8 cellular contexts compared by ENCODE assay signal in the genomic region with DNA sequence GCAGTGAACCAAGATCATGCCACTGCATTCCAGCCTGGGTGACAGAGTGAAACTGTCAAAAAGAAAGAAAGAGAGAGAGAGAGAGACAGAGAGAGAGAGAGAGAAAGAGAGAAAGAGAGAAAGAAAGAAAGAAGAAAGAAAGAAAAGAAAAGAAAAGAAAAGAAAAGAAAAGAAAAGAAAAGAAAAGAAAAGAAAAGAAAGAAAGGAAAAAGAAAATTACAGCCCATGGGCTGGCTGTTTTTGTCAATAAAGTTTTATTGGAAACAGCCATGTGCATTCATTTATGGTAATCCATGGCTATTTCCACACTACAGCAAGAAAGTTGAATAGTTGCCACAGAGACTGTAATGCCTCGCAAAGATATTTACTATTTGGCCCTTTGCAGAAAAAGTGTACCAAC.
A peak's percentile ranks its signal among the peaks of the same experiment; 100 is the strongest.
DNase-seq lines count a peak whose midpoint lies in the region; ATAC-seq, FAIRE-seq and TF ChIP-seq lines count a peak whose summit lies in the region.
"Not testable (repeated sequence)": the region's sequence is repeated elsewhere in the genome, so short reads cannot be mapped to it uniquely, and the experiment has no call there.

No MANE protein-coding gene starts in this region.

- peak overlapping the region; percentile 65 for H2BK120ac ChIP-seq in mesenchymal stem cell (ENCODE audit: low read depth, low read length)

- BruUV-seq in Panc1 (replicated peaks; lab: Mats Ljungman, UMichigan); endothelial cell of umbilical vein (replicated peaks; lab: Mats Ljungman, UMichigan): not testable (repeated sequence)

- H3K27me3 Mint-ChIP-seq in activated naive CD4-positive, alpha-beta T cell treated with anti-CD3 and anti-CD28 coated beads for 36 hours (ENCODE audit: low read depth): not testable (repeated sequence)
- peaks cover 32% of the 10 kb centered on the region for H3K27me3 Mint-ChIP-seq in type B pancreatic cell

- not testable (repeated sequence) for TF ChIP-seq POLR2A in A549 (IDR thresholded peaks at IDR 0.05; ENCODE audit: low read length); endothelial cell of umbilical vein (IDR thresholded peaks at IDR 0.05; ENCODE audit: low read depth, low read length)

- peak overlapping the region; percentile 99 for H2BK5ac ChIP-seq in mesenchymal stem cell (ENCODE audit: low read depth, low read length, poor library complexity, severe bottlenecking)

- in situ Hi-C loops in Panc1 (cut with HindIII; ENCODE audit: low pct_unique_long_range_greater_than_20kb, low sequenced_read_pairs): not testable (repeated sequence)

- TF ChIP-seq CTCF in A549 (IDR thresholded peaks at IDR 0.05); HEK293 (tag by site-specific recombination; IDR thresholded peaks at IDR 0.05); Panc1 (IDR thresholded peaks at IDR 0.05); endothelial cell of umbilical vein (IDR thresholded peaks at IDR 0.05; ENCODE audit: extremely low read depth in 1 of 2, insufficient read depth in 1 of 2, low read depth in 1 of 2, low read length in 2 of 2); type B pancreatic cell (conservative IDR thresholded peaks at IDR 0.05): not testable (repeated sequence)

- H2AFZ ChIP-seq in endothelial cell of umbilical vein (ENCODE audit: low read depth, low read length); mesenchymal stem cell (ENCODE audit: low read depth, low read length): not testable (repeated sequence)
- peak overlapping the region; percentile 46 for H2AFZ ChIP-seq in neuron (ENCODE audit: low read depth, low read length)

- not testable (repeated sequence) for TF ChIP-seq EP300 in A549 (IDR thresholded peaks at IDR 0.05)

- intact Hi-C loops in Panc1 (cut with micrococcal nuclease; ENCODE audit: unreplicated experiment): loop anchor here (5.0 kb wide), 1 partner anchor 98 kb away; no protein-coding TSS in a partner anchor
- intact Hi-C loops in activated naive CD4-positive, alpha-beta T cell treated with anti-CD3 and anti-CD28 coated beads for 36 hours (cut with micrococcal nuclease): not testable (repeated sequence)
- intact Hi-C loops in endothelial cell of umbilical vein (cut with micrococcal nuclease): loop anchor here (5.0 kb wide), 1 partner anchor 238 kb away; no protein-coding TSS in a partner anchor

- not testable (repeated sequence) for H3K27me3 ChIP-seq in Panc1 (ENCODE audit: control insufficient read depth, insufficient read depth, low read length); endothelial cell of umbilical vein (ENCODE audit: control insufficient read depth in 2 of 2, insufficient read depth in 2 of 2, low read length in 2 of 2); mesenchymal stem cell (ENCODE audit: control insufficient read depth in 1 of 2, insufficient read depth in 1 of 2, low read length in 2 of 2); neuron (ENCODE audit: insufficient read depth, low read length)

- H3K14ac ChIP-seq in mesenchymal stem cell (ENCODE audit: low read length in 2 of 2): not testable (repeated sequence)

- H4K91ac ChIP-seq in mesenchymal stem cell (ENCODE audit: low read length): not testable (repeated sequence)

- H3K79me2 ChIP-seq in endothelial cell of umbilical vein (ENCODE audit: control insufficient read depth, insufficient read depth, low read length): not testable (repeated sequence)

- H2BK15ac ChIP-seq in mesenchymal stem cell (ENCODE audit: low read depth, poor library complexity, severe bottlenecking): not testable (repeated sequence)

- not testable (repeated sequence) for H3K4me1 Mint-ChIP-seq in activated naive CD4-positive, alpha-beta T cell treated with anti-CD3 and anti-CD28 coated beads for 36 hours (ENCODE audit: low read depth)
- peaks cover 43% of the 10 kb centered on the region for H3K4me1 Mint-ChIP-seq in type B pancreatic cell (ENCODE audit: unreplicated experiment)

- peaks cover 91% of the 10 kb centered on the region for H3K4me1 ChIP-seq in A549
- H3K4me1 ChIP-seq in HEK293 (ENCODE audit: control insufficient read depth, insufficient read depth, low read length): not testable (repeated sequence)
- H3K4me1 ChIP-seq in Panc1 (ENCODE audit: control insufficient read depth, insufficient read depth, low read length): peaks cover 56% of the 10 kb centered on the region
- peaks cover 44% of the 10 kb centered on the region for H3K4me1 ChIP-seq in endothelial cell of umbilical vein (ENCODE audit: control insufficient read depth, extremely low read depth, insufficient read depth, low read length)
- peaks cover 35% of the 10 kb centered on the region for H3K4me1 ChIP-seq in mesenchymal stem cell (ENCODE audit: control insufficient read depth, insufficient read depth, low read depth, low read length)
- H3K4me1 ChIP-seq in neuron (ENCODE audit: insufficient read depth, low read length): peaks cover 16% of the 10 kb centered on the region

- not testable (repeated sequence) for H3K9me3 Mint-ChIP-seq in activated naive CD4-positive, alpha-beta T cell treated with anti-CD3 and anti-CD28 coated beads for 36 hours; type B pancreatic cell

- H4K8ac ChIP-seq in mesenchymal stem cell (ENCODE audit: low read length): not testable (repeated sequence)

- H2BK12ac ChIP-seq in mesenchymal stem cell (ENCODE audit: low read length in 2 of 2): peak overlapping the region in 1 of 2 experiments; percentile 80

- H2AK5ac ChIP-seq in mesenchymal stem cell (ENCODE audit: low read length, severe bottlenecking): peak overlapping the region; percentile 97

- H3K4ac ChIP-seq in mesenchymal stem cell (ENCODE audit: low read depth in 1 of 2, low read length in 2 of 2): peak overlapping the region in 1 of 2 experiments; percentile 92

- not testable (repeated sequence) for H3K4me3 Mint-ChIP-seq in activated naive CD4-positive, alpha-beta T cell treated with anti-CD3 and anti-CD28 coated beads for 36 hours
- peak overlapping the region; percentile 54 for H3K4me3 Mint-ChIP-seq in type B pancreatic cell

- not testable (repeated sequence) for H3K79me1 ChIP-seq in mesenchymal stem cell (replicated peaks; ENCODE audit: low read length, poor library complexity, severe bottlenecking)

- not testable (repeated sequence) for H3K4me3 ChIP-seq in A549; HEK293 (ENCODE audit: low read depth, low read length); Panc1 (ENCODE audit: low read depth in 2 of 2, low read length in 2 of 2); endothelial cell of umbilical vein (replicated peaks in 1 of 3; ENCODE audit: insufficient read depth in 1 of 3, low read depth in 1 of 3, low read length in 3 of 3); mesenchymal stem cell (ENCODE audit: insufficient read depth in 1 of 2, low read depth in 1 of 2, low read length in 2 of 2); neuron (ENCODE audit: low read length)

- H3K9me1 ChIP-seq in endothelial cell of umbilical vein (replicated peaks; ENCODE audit: control insufficient read depth, extremely low read depth, insufficient read depth, low read length): not testable (repeated sequence)

- not testable (repeated sequence) for DNase-seq in A549 (ENCODE audit: low read depth in 1 of 2, low spot score in 1 of 2); Panc1 (ENCODE audit: low read depth, low spot score); activated naive CD4-positive, alpha-beta T cell treated with anti-CD3 and anti-CD28 coated beads for 36 hours; endothelial cell of umbilical vein (ENCODE audit: low read depth, low spot score); mesenchymal stem cell; type B pancreatic cell (ENCODE audit: extremely low spot score, unreplicated experiment)

- not testable (repeated sequence) for H4K20me1 ChIP-seq in endothelial cell of umbilical vein (replicated peaks; ENCODE audit: control insufficient read depth, extremely low read depth, insufficient read depth, low read length)

- dilution Hi-C loops in endothelial cell of umbilical vein (cut with MboI; ENCODE audit: extremely low pct_ligation_motif_present, low sequenced_read_pairs): not testable (repeated sequence)

- not testable (repeated sequence) for TF ChIP-seq RAD21 in A549 (conservative IDR thresholded peaks at IDR 0.05 in 1 of 2, IDR thresholded peaks at IDR 0.05 in 1 of 2)

- peak overlapping the region; percentile 26 for H3K27ac Mint-ChIP-seq in activated naive CD4-positive, alpha-beta T cell treated with anti-CD3 and anti-CD28 coated beads for 36 hours
- H3K27ac Mint-ChIP-seq in type B pancreatic cell: not testable (repeated sequence)

- ATAC-seq in A549, Panc1: not testable (repeated sequence)

- H3K9me3 ChIP-seq in A549; HEK293 (ENCODE audit: control insufficient read depth, insufficient read depth, low read depth, low read length); Panc1 (ENCODE audit: control insufficient read depth, insufficient read depth, low read depth, low read length); endothelial cell of umbilical vein (replicated peaks; ENCODE audit: control insufficient read depth, insufficient read depth, low read length); mesenchymal stem cell (ENCODE audit: control insufficient read depth, low read length); neuron (ENCODE audit: low read length): not testable (repeated sequence)

- POLR2A ChIA-PET in A549 (lab: Yijun Ruan, JAX): interaction anchor here (1.6 kb wide), 1 partner anchor 103 kb away, joined by 7 read pairs; a partner anchor contains a TSS
- POLR2A ChIA-PET in HEK293 (lab: Yijun Ruan, JAX); Panc1 (lab: Charles Lee): not testable (repeated sequence)
- POLR2A ChIA-PET in endothelial cell of umbilical vein (lab: Charles Lee): interaction anchor here (0.9 kb wide), 1 partner anchor 22 kb away, joined by 3 read pairs; no protein-coding TSS in a partner anchor

- H3K18ac ChIP-seq in mesenchymal stem cell (ENCODE audit: low read depth in 1 of 2, low read length in 2 of 2): peak overlapping the region; percentile 87 to 91

- H3K36me3 Mint-ChIP-seq in activated naive CD4-positive, alpha-beta T cell treated with anti-CD3 and anti-CD28 coated beads for 36 hours (ENCODE audit: low read depth); type B pancreatic cell: not testable (repeated sequence)

- WGBS in A549 (ENCODE audit: missing lambda C conversion rate): 74% methylated on average over 1 of the region's 1 CpG
- 76% methylated on average over 1 of the region's 1 CpG for WGBS in mesenchymal stem cell

- CTCF ChIA-PET in A549 (lab: Yijun Ruan, JAX): interaction anchor here (1.0 kb wide), 1 partner anchor 25 kb away, joined by 3 read pairs; no protein-coding TSS in a partner anchor
- CTCF ChIA-PET in HEK293 (lab: Yijun Ruan, JAX); Panc1 (lab: Charles Lee); activated naive CD4-positive, alpha-beta T cell treated with anti-CD3 and anti-CD28 coated beads for 36 hours (lab: Charles Lee); endothelial cell of umbilical vein (lab: Charles Lee): not testable (repeated sequence)

- H3K27ac ChIP-seq in A549 (peak overlapping the region; percentile 99), Panc1 (ENCODE audit: low read length) (peak overlapping the region; percentile 88), endothelial cell of umbilical vein (ENCODE audit: insufficient read depth, low read depth, low read length) (peak overlapping the region; percentile 83), mesenchymal stem cell (ENCODE audit: low read length, poor library complexity, severe bottlenecking) (peak overlapping the region; percentile 99)
- H3K27ac ChIP-seq in HEK293 (ENCODE audit: extremely low read depth, low read depth, low read length): not testable (repeated sequence)

- not testable (repeated sequence) for H3K36me3 ChIP-seq in HEK293 (ENCODE audit: control insufficient read depth in 2 of 2, insufficient read depth in 1 of 2, low read length in 2 of 2); Panc1 (ENCODE audit: control insufficient read depth, insufficient read depth, low read length); endothelial cell of umbilical vein (ENCODE audit: control insufficient read depth in 2 of 2, extremely low read depth in 1 of 2, insufficient read depth in 2 of 2, low read length in 2 of 2); mesenchymal stem cell (ENCODE audit: control insufficient read depth in 1 of 2, insufficient read depth in 2 of 2, low read depth in 1 of 2, low read length in 2 of 2); neuron (ENCODE audit: insufficient read depth, low read length)

- H3K9ac ChIP-seq in endothelial cell of umbilical vein (replicated peaks; ENCODE audit: extremely low read depth, insufficient read depth, low read length); mesenchymal stem cell (ENCODE audit: low read length): not testable (repeated sequence)

- H3K4me2 ChIP-seq in A549: peak overlapping the region; percentile 79
- not testable (repeated sequence) for H3K4me2 ChIP-seq in endothelial cell of umbilical vein (ENCODE audit: insufficient read depth, low read length); mesenchymal stem cell (ENCODE audit: low read length, poor library complexity, severe bottlenecking)

- not testable (repeated sequence) for H3K23ac ChIP-seq in mesenchymal stem cell (ENCODE audit: low read length in 2 of 2)

- FAIRE-seq in A549 (lab: Jason Lieb, UNC); endothelial cell of umbilical vein (lab: Jason Lieb, UNC): not testable (repeated sequence)
